ENCODE assay signal across 8 cellular contexts in genomic region chr5:118791986-118792734, GRCh38.
DNase-seq lines count a peak whose midpoint lies in the region; ATAC-seq and TF ChIP-seq lines count a peak whose summit lies in the region.

No MANE protein-coding gene starts in this region.

- in situ Hi-C loops in GM13976 (cut with MboI; ENCODE audit: low sequenced_read_pairs, unreplicated experiment): no loop called here

- peak; percentile 78 for TF ChIP-seq CTCF in GM13976 (IDR thresholded peaks at IDR 0.05; ENCODE audit: borderline replicate concordance, control extremely low read depth, extremely low read depth, insufficient read depth, missing control alignments)
- TF ChIP-seq CTCF in epithelial cell of esophagus (IDR thresholded peaks at IDR 0.05; ENCODE audit: insufficient read depth, low read depth, low read length, missing control alignments): peak; percentile 83
- TF ChIP-seq CTCF in mucosa of descending colon (IDR thresholded peaks at IDR 0.05): peak; percentile 30

- H3K4me3 ChIP-seq in epithelial cell of esophagus (ENCODE audit: low read length) (no peak overlapping the region), mucosa of descending colon (no peak overlapping the region)

- H3K4me1 ChIP-seq in mucosa of descending colon (ENCODE audit: low read depth): no peaks in the 10 kb centered on the region

- H3K9me3 ChIP-seq in mucosa of descending colon: no peaks in the 10 kb centered on the region

- H3K36me3 ChIP-seq in mucosa of descending colon (ENCODE audit: low read depth): no peaks in the 10 kb centered on the region

- ATAC-seq in HG02642 (IDR thresholded peaks at IDR 0.05; ENCODE audit: poor library complexity, unreplicated experiment) (peak; percentile 93), mucosa of descending colon (peak; percentile 83)

- DNase-seq in Ammon's horn (ENCODE audit: low spot score) (peak; percentile 88), GM13976 (ENCODE audit: low spot score) (peak; percentile 50), MV-4-11 (lab: John Stamatoyannopoulos, UW) (peak; percentile 66), SKM-1 treated with dmso at 0.1 percent for 144 hours (lab: John Stamatoyannopoulos, UW; ENCODE audit: unreplicated experiment) (peak; percentile 80), epithelial cell of esophagus (ENCODE audit: low read depth) (peak; percentile 71), mucosa of descending colon (peak in 1 of 3 donors; percentile 36), activated gamma-delta T cell (lab: John Stamatoyannopoulos, UW) (no peak)

- intact Hi-C loops in mucosa of descending colon (cut with DNase I, micrococcal nuclease): no loop called here

Comparison
In these comparisons a context has a peak if more than half of its experiments do, and no peak if none do; other contexts are left out.
1. CTCF ChIP-seq: peak in every context shown above with its lines; median percentile 83 in epithelial cell of esophagus; 78 in GM13976; 30 in mucosa of descending colon.